39 cellular contexts compared by ENCODE assay signal in genomic region chr5:170000155-170000554, GRCh38. TPM values are rescaled to one million over a fixed set of nuclear protein-coding genes. Genes with fewer than 3 reads are reported as not detected.
"Had no signal": no experiment of that assay in that cellular context is flagged by ENCODE, and none has a peak within 500 bp of the region (broad histone marks: within the 10 kb centered on the region; RNA-seq: fewer than 3 reads in every experiment).

No MANE protein-coding gene starts in this region.

- FAIRE-seq: astrocyte, bronchial epithelial cell had no signal

- H3K4me3 Mint-ChIP-seq: activated naive CD4-positive, alpha-beta T cell treated with anti-CD3 and anti-CD28 coated beads for 36 hours; activated naive CD4-positive, alpha-beta T cell treated with anti-CD3 and anti-CD28 coated beads, Interleukin-2, amount 50 U/mL, for 24 hours; activated naive CD8-positive, alpha-beta T cell; activated naive CD8-positive, alpha-beta T cell treated with anti-CD3 and anti-CD28 coated beads for 36 hours; activated naive CD8-positive, alpha-beta T cell treated with anti-CD3 and anti-CD28 coated beads, Interleukin-2, amount 10 ng/mL, durations not matched to agents 7 days and 5 days; activated naive CD8-positive, alpha-beta T cell treated with anti-CD3 and anti-CD28 coated beads, Interleukin-2, amount 50 U/mL, for 24 hours; activated T-cell treated with anti-CD3 and anti-CD28 coated beads, Interleukin-2, amount 50 U/mL, for 24 hours; activated T-cell treated with anti-CD3 and anti-CD28 coated beads, Interleukin-2, amount 50 U/mL, for 4 hours; activated T-cell treated with anti-CD3 and anti-CD28 coated beads, Interleukin-2, amount 50 U/mL, for 72 hours; activated T-helper 1 cell treated with anti-CD3 and anti-CD28 coated beads, Interleukin-12 subunit alpha, Interleukin-12 subunit beta, Interleukin-2, Interleukin-4 antibody, amounts not matched to agents 30 ng/mL and 10 ng/mL and 1 ng/mL, durations not matched to agents 14 hours and 24 hours and 36 hours; activated T-helper 17 cell treated with anti-CD3 and anti-CD28 coated beads, Interleukin-2, amount 50 U/mL, for 72 hours; brain; central memory CD8-positive, alpha-beta T cell had no signal

- H3K27me3 ChIP-seq: adrenal gland, ascending aorta, body of pancreas, brain microvascular endothelial cell, breast epithelium, cardiac muscle cell had no signal

- DNase-seq: activated effector memory CD4-positive, alpha-beta T cell treated with anti-CD3 and anti-CD28 coated beads, Interleukin-2, amount 50 U/mL, for 16 hours; activated effector memory CD4-positive, alpha-beta T cell treated with Interleukin-2 at 50 U/mL for 16 hours; activated gamma-delta T cell; activated gamma-delta T cell treated with Interleukin-2 at 50 U/mL for 16 hours; activated naive CD4-positive, alpha-beta T cell; activated naive CD4-positive, alpha-beta T cell treated with anti-CD3 and anti-CD28 coated beads for 36 hours; activated naive CD4-positive, alpha-beta T cell treated with Interleukin-2 at 50 U/mL for 16 hours; activated naive CD8-positive, alpha-beta T cell treated with anti-CD3 and anti-CD28 coated beads for 36 hours; activated naive CD8-positive, alpha-beta T cell treated with anti-CD3 and anti-CD28 coated beads, Interleukin-2, amount 10 ng/mL, durations not matched to agents 7 days and 5 days; activated naive CD8-positive, alpha-beta T cell treated with anti-CD3 and anti-CD28 coated beads, Interleukin-2, amount 50 U/mL, for 24 hours; activated T-cell treated with anti-CD3 and anti-CD28 coated beads, Interleukin-2, amount 50 U/mL, for 1 hour; activated T-cell treated with anti-CD3 and anti-CD28 coated beads, Interleukin-2, amount 50 U/mL, for 24 hours; activated T-cell treated with anti-CD3 and anti-CD28 coated beads, Interleukin-2, amount 50 U/mL, for 4 hours; activated T-cell treated with anti-CD3 and anti-CD28 coated beads, Interleukin-2, amount 50 U/mL, for 48 hours; activated T-cell treated with anti-CD3 and anti-CD28 coated beads, Interleukin-2, amount 50 U/mL, for 72 hours; adrenal gland; amniotic stem cell; amygdala; anterior cingulate cortex; aorta; body of pancreas; brain microvascular endothelial cell; caudate nucleus; central memory CD4-positive, alpha-beta T cell; cerebellar nuclear complex had no signal

- H3K27ac ChIP-seq: adrenal gland, ascending aorta, body of pancreas, brain microvascular endothelial cell, breast epithelium, cardiac muscle cell had no signal

- ATAC-seq: activated naive CD4-positive, alpha-beta T cell treated with anti-CD3 and anti-CD28 coated beads, Interleukin-2, amount 50 U/mL, for 72 hours; activated naive CD8-positive, alpha-beta T cell treated with anti-CD3 and anti-CD28 coated beads, Interleukin-2, amount 50 U/mL, for 24 hours; activated T-cell treated with anti-CD3 and anti-CD28 coated beads, Interleukin-2, amount 50 U/mL, for 4 hours; activated T-cell treated with anti-CD3 and anti-CD28 coated beads, Interleukin-2, amount 50 U/mL, for 72 hours; activated T-helper 17 cell treated with anti-CD3 and anti-CD28 coated beads, Interleukin-2, amount 50 U/mL, for 72 hours; body of pancreas had no signal

- H3K4me1 ChIP-seq: adrenal gland, ascending aorta, body of pancreas, breast epithelium had no signal

- H3K9me3 ChIP-seq: adrenal gland, ascending aorta, body of pancreas, breast epithelium had no signal

- H3K4me1 Mint-ChIP-seq: activated naive CD4-positive, alpha-beta T cell treated with anti-CD3 and anti-CD28 coated beads, Interleukin-2, amount 50 U/mL, for 24 hours; activated naive CD8-positive, alpha-beta T cell treated with anti-CD3 and anti-CD28 coated beads for 36 hours; activated naive CD8-positive, alpha-beta T cell treated with anti-CD3 and anti-CD28 coated beads, Interleukin-2, amount 10 ng/mL, durations not matched to agents 7 days and 5 days; activated naive CD8-positive, alpha-beta T cell treated with anti-CD3 and anti-CD28 coated beads, Interleukin-2, amount 50 U/mL, for 24 hours; activated T-helper 17 cell treated with anti-CD3 and anti-CD28 coated beads, Interleukin-2, amount 50 U/mL, for 72 hours; central memory CD8-positive, alpha-beta T cell had no signal

- H3K4me3 ChIP-seq: adrenal gland, ascending aorta, body of pancreas, breast epithelium, cardiac muscle cell had no signal

- H3K27ac Mint-ChIP-seq: activated naive CD4-positive, alpha-beta T cell treated with anti-CD3 and anti-CD28 coated beads for 36 hours; activated naive CD4-positive, alpha-beta T cell treated with anti-CD3 and anti-CD28 coated beads, Interleukin-2, amount 50 U/mL, for 24 hours; activated naive CD8-positive, alpha-beta T cell; activated naive CD8-positive, alpha-beta T cell treated with anti-CD3 and anti-CD28 coated beads for 36 hours; activated naive CD8-positive, alpha-beta T cell treated with anti-CD3 and anti-CD28 coated beads, Interleukin-2, amount 10 ng/mL, durations not matched to agents 7 days and 5 days; activated naive CD8-positive, alpha-beta T cell treated with anti-CD3 and anti-CD28 coated beads, Interleukin-2, amount 50 U/mL, for 24 hours; activated T-cell treated with anti-CD3 and anti-CD28 coated beads, Interleukin-2, amount 50 U/mL, for 24 hours; activated T-cell treated with anti-CD3 and anti-CD28 coated beads, Interleukin-2, amount 50 U/mL, for 72 hours; activated T-helper 1 cell treated with anti-CD3 and anti-CD28 coated beads, Interleukin-12 subunit alpha, Interleukin-12 subunit beta, Interleukin-2, Interleukin-4 antibody, amounts not matched to agents 30 ng/mL and 10 ng/mL and 1 ng/mL, durations not matched to agents 14 hours and 24 hours and 36 hours; activated T-helper 17 cell treated with anti-CD3 and anti-CD28 coated beads, Interleukin-2, amount 50 U/mL, for 72 hours; activated T-helper 2 cell treated with anti-CD3 and anti-CD28 coated beads, Interferon-gamma antibody, Interleukin-2, Interleukin-4, amounts not matched to agents 10 μg/mL and 5 μg/mL and 100 μg/mL, durations not matched to agents 14 hours and 24 hours and 36 hours had no signal

- H3K36me3 ChIP-seq: adrenal gland, ascending aorta, brain microvascular endothelial cell, breast epithelium, cardiac muscle cell had no signal

- H3K27me3 Mint-ChIP-seq: activated naive CD4-positive, alpha-beta T cell treated with anti-CD3 and anti-CD28 coated beads, Interleukin-2, amount 50 U/mL, for 24 hours; activated naive CD8-positive, alpha-beta T cell; activated naive CD8-positive, alpha-beta T cell treated with anti-CD3 and anti-CD28 coated beads for 36 hours; activated naive CD8-positive, alpha-beta T cell treated with anti-CD3 and anti-CD28 coated beads, Interleukin-2, amount 10 ng/mL, durations not matched to agents 7 days and 5 days; activated naive CD8-positive, alpha-beta T cell treated with anti-CD3 and anti-CD28 coated beads, Interleukin-2, amount 50 U/mL, for 24 hours; activated T-cell treated with anti-CD3 and anti-CD28 coated beads, Interleukin-2, amount 50 U/mL, for 24 hours; activated T-helper 17 cell treated with anti-CD3 and anti-CD28 coated beads, Interleukin-2, amount 50 U/mL, for 72 hours; central memory CD8-positive, alpha-beta T cell had no signal

- H3K9me3 Mint-ChIP-seq: activated naive CD4-positive, alpha-beta T cell treated with anti-CD3 and anti-CD28 coated beads, Interleukin-2, amount 50 U/mL, for 24 hours; activated naive CD8-positive, alpha-beta T cell treated with anti-CD3 and anti-CD28 coated beads for 36 hours; activated naive CD8-positive, alpha-beta T cell treated with anti-CD3 and anti-CD28 coated beads, Interleukin-2, amount 10 ng/mL, durations not matched to agents 7 days and 5 days; activated T-cell treated with anti-CD3 and anti-CD28 coated beads, Interleukin-2, amount 50 U/mL, for 24 hours; activated T-helper 17 cell treated with anti-CD3 and anti-CD28 coated beads, Interleukin-2, amount 50 U/mL, for 72 hours; activated T-helper 2 cell treated with anti-CD3 and anti-CD28 coated beads, Interferon-gamma antibody, Interleukin-2, Interleukin-4, amounts not matched to agents 10 μg/mL and 5 μg/mL and 100 μg/mL, durations not matched to agents 14 hours and 24 hours and 36 hours; central memory CD8-positive, alpha-beta T cell had no signal

- H3K36me3 Mint-ChIP-seq: brain had no signal

RNA-seq across cellular contexts. Expression of gene INSYN2B, which starts 19.9 kb away (rescaled TPM):
- total RNA-seq: activated naive CD4-positive, alpha-beta T cell treated with anti-CD3 and anti-CD28 coated beads for 36 hours; activated naive CD4-positive, alpha-beta T cell treated with anti-CD3 and anti-CD28 coated beads, Interleukin-2, amount 50 U/mL, for 72 hours; activated naive CD8-positive, alpha-beta T cell treated with anti-CD3 and anti-CD28 coated beads for 36 hours; activated naive CD8-positive, alpha-beta T cell treated with anti-CD3 and anti-CD28 coated beads, Interleukin-2, amount 10 ng/mL, durations not matched to agents 7 days and 5 days; activated T-cell treated with anti-CD3 and anti-CD28 coated beads, Interleukin-2, amount 50 U/mL, for 4 hours; activated T-cell treated with anti-CD3 and anti-CD28 coated beads, Interleukin-2, amount 50 U/mL, for 72 hours; activated T-helper 1 cell treated with anti-CD3 and anti-CD28 coated beads, Interleukin-12 subunit alpha, Interleukin-12 subunit beta, Interleukin-2, Interleukin-4 antibody, amounts not matched to agents 30 ng/mL and 10 ng/mL and 1 ng/mL, durations not matched to agents 14 hours and 24 hours and 36 hours; activated T-helper 17 cell treated with anti-CD3 and anti-CD28 coated beads, Interleukin-2, amount 50 U/mL, for 72 hours; activated T-helper 2 cell treated with anti-CD3 and anti-CD28 coated beads, Interferon-gamma antibody, Interleukin-2, Interleukin-4, amounts not matched to agents 10 μg/mL and 5 μg/mL and 100 μg/mL, durations not matched to agents 14 hours and 24 hours and 36 hours; ascending aorta; body of pancreas; cardiac septum had no signal
- polyA plus RNA-seq: aorta had no signal
